Comparison of ENCODE assay signal across 15 cellular contexts in the genomic region with DNA sequence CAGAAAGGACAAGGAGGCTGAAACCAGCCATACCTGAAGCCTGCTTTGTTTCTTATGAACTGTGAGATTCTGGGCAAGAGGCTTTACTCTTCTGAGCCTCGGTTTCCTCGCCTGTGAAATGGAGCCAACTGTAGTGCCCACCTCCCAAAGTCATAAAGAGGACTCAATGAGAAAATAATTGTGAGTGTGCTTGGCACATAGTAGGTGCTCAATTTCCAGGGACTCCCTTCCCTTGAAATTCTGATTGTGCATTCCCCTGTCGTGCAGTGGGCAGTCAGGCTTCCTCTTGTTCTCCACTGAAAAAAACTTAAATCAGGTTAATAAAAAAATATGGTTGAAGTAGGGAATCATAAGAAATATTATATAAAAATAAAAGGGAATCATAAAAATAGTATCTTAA. TPM values are rescaled to one million over a fixed set of nuclear protein-coding genes. Genes with fewer than 3 reads are reported as not detected.
"Had no signal": no experiment of that assay in that cellular context is flagged by ENCODE, and none has a peak within 500 bp of the region (broad histone marks: within the 10 kb centered on the region; RNA-seq: fewer than 3 reads in every experiment).

No MANE protein-coding gene starts in this region.

- ATAC-seq: left ventricle myocardium superior, upper lobe of right lung had no signal

- H3K9me3 ChIP-seq: prostate gland, right atrium auricular region, testis, upper lobe of right lung had no signal

- H3K9me3 Mint-ChIP-seq: activated T-cell treated with anti-CD3 and anti-CD28 coated beads, Interleukin-2, amount 50 U/mL, for 72 hours; neural progenitor cell had no signal

- H3K4me3 ChIP-seq: cardiac muscle cell, neural progenitor cell, prostate gland, right atrium auricular region, testis, upper lobe of right lung had no signal

- H3K4me3 Mint-ChIP-seq: neural progenitor cell had no signal

- DNase-seq: activated CD4-positive, CD25-positive, alpha-beta regulatory T cell; foreskin fibroblast; left ventricle myocardium superior; T1000; testis; upper lobe of right lung had no signal

- H3K36me3 ChIP-seq: cardiac muscle cell, neural progenitor cell, prostate gland, right atrium auricular region, upper lobe of right lung had no signal

- H3K27me3 ChIP-seq: cardiac muscle cell, neural progenitor cell, right atrium auricular region, testis, upper lobe of right lung had no signal

- H3K27ac Mint-ChIP-seq: neural progenitor cell had no signal

- H3K36me3 Mint-ChIP-seq: neural progenitor cell had no signal

- H3K27ac ChIP-seq: cardiac muscle cell, epithelial cell of prostate, neural progenitor cell, prostate gland, right atrium auricular region, testis, upper lobe of right lung had no signal

- H3K4me1 ChIP-seq: prostate gland, right atrium auricular region, testis had no signal

RNA-seq across cellular contexts. Expression of a gene that starts 37.5 kb away (rescaled TPM):
- total RNA-seq: cardiac muscle cell, dermis microvascular lymphatic vessel endothelial cell, myocyte, osteocyte had no signal
- polyA plus RNA-seq: cardiac muscle cell had no signal
